9 cellular contexts compared by ENCODE assay signal in genomic region chr3:61381745-61382392, GRCh38.
DNase-seq lines count a peak whose midpoint lies in the region; ATAC-seq and TF ChIP-seq lines count a peak whose summit lies in the region.
"Had no signal": no experiment of that assay in that cellular context is flagged by ENCODE, and none has a peak within 500 bp of the region (broad histone marks: within the 10 kb centered on the region; RNA-seq: fewer than 3 reads in every experiment).

No MANE protein-coding gene starts in this region.

- H3K9me1 ChIP-seq in IMR-90 (ENCODE audit: insufficient read depth, low read length) = no peaks in the 10 kb centered on the region

- no peak overlapping the region for H3K18ac ChIP-seq in IMR-90 (ENCODE audit: low read depth, low read length)

- no peak overlapping the region for H2BK120ac ChIP-seq in IMR-90 (ENCODE audit: low read depth, low read length)

- POLR2A ChIA-PET in IMR-90 (lab: Charles Lee; ENCODE audit: unreplicated experiment) = no interaction called here

- TF ChIP-seq POLR2A in IMR-90 (IDR thresholded peaks at IDR 0.05; ENCODE audit: low read depth, low read length) = no peak
- no peak for TF ChIP-seq POLR2A in spleen (IDR thresholded peaks at IDR 0.05)

- DNase-seq in SIG-M5 treated with dmso at 0.1 percent for 504 hours (lab: John Stamatoyannopoulos, UW; ENCODE audit: unreplicated experiment) (peak; percentile 39), SIG-M5 (lab: John Stamatoyannopoulos, UW) (no peak), IMR-90 (peak; percentile 7), left cardiac atrium (no peak), spleen (no peak), T1000 (lab: John Stamatoyannopoulos, UW) (no peak)

- H2BK20ac ChIP-seq in IMR-90 (ENCODE audit: low read depth, low read length) = no peak overlapping the region

- H3K23ac ChIP-seq in IMR-90 (ENCODE audit: low read depth, low read length) = no peak overlapping the region

- H3K9ac ChIP-seq in IMR-90 (ENCODE audit: low read depth, low read length) = no peak overlapping the region

- no peaks in the 10 kb centered on the region for H3K79me1 ChIP-seq in IMR-90 (ENCODE audit: low read depth in 1 of 2, low read length in 2 of 2)

- no peaks in the 10 kb centered on the region for H3K27me3 ChIP-seq in IMR-90 (ENCODE audit: control insufficient read depth, insufficient read depth, low read length)
- H3K27me3 ChIP-seq in spleen (replicated peaks in 1 of 7) = peaks cover 0 to 7% (median 0%) of the 10 kb centered on the region in 7 donors

- no peak overlapping the region for H3K4ac ChIP-seq in IMR-90 (ENCODE audit: low read depth, low read length)

- H3K9me3 ChIP-seq in IMR-90 (ENCODE audit: control insufficient read depth, insufficient read depth, low read length) = no peaks in the 10 kb centered on the region
- no peaks in the 10 kb centered on the region for H3K9me3 ChIP-seq in spleen

- H3K36me3 ChIP-seq in IMR-90 (ENCODE audit: control insufficient read depth, insufficient read depth, low read length) (no peaks in the 10 kb centered on the region), spleen (no peaks in the 10 kb centered on the region)

- H4K20me1 ChIP-seq in IMR-90 (ENCODE audit: insufficient read depth, low read length) = no peaks in the 10 kb centered on the region

- no peak overlapping the region for H3K56ac ChIP-seq in IMR-90 (ENCODE audit: extremely low read depth, insufficient read depth, low read length)

- H4K91ac ChIP-seq in IMR-90 (ENCODE audit: insufficient read depth, low read depth, low read length) = no peak overlapping the region

- no peak overlapping the region for H2BK15ac ChIP-seq in IMR-90 (ENCODE audit: low read depth, low read length)

- BruUV-seq in IMR-90 (replicated peaks; lab: Mats Ljungman, UMichigan) = no TSS peak

- intact Hi-C loops in IMR-90 (cut with micrococcal nuclease) = loop anchor here (2.0 kb wide), 1 partner anchor 807 kb away; no protein-coding TSS in a partner anchor
- intact Hi-C loops in left cardiac atrium (cut with DNase I) = no loop called here
- intact Hi-C loops in spleen (cut with DNase I; ENCODE audit: low total_unique reads) = no loop called here

- H4K8ac ChIP-seq in IMR-90 (ENCODE audit: low read depth in 2 of 2, low read length in 2 of 2) = no peak overlapping the region

- WGBS in IMR-90 (ENCODE audit: extremely low coverage in 2 of 2, insufficient read length in 1 of 2), 2 experiments = no CpG with 5 or more reads among the region's 7 CpGs
- 65 to 73% (median 68%) methylated on average over 7 of the region's 7 CpGs for WGBS in spleen, 5 donors

- H3K4me1 ChIP-seq in IMR-90 (ENCODE audit: control insufficient read depth, insufficient read depth, low read length) = no peaks in the 10 kb centered on the region
- peaks cover 0 to 3% (median 0%) of the 10 kb centered on the region in 6 donors for H3K4me1 ChIP-seq in spleen

- in situ Hi-C loops in IMR-90 (cut with MboI; ENCODE audit: low sequenced_read_pairs) = no loop called here

- H3K27ac ChIP-seq in IMR-90 (ENCODE audit: insufficient read depth, low read length) (no peak overlapping the region), VCaP (no peak overlapping the region), spleen (no peak overlapping the region)
- H3K27ac ChIP-seq: epithelial cell of prostate had no signal

- no peak overlapping the region for H3K4me2 ChIP-seq in IMR-90 (ENCODE audit: low read depth, low read length)

- no peak overlapping the region for H2AK9ac ChIP-seq in IMR-90 (replicated peaks; ENCODE audit: low read depth, low read length, poor library complexity)

- no peak overlapping the region for H2AK5ac ChIP-seq in IMR-90 (ENCODE audit: low read depth, low read length)

- TF ChIP-seq CTCF in IMR-90 (conservative IDR thresholded peaks at IDR 0.05; ENCODE audit: low read depth, low read length) (peak; percentile 39), VCaP (conservative IDR thresholded peaks at IDR 0.05) (peak; percentile 76), spleen (IDR thresholded peaks at IDR 0.05 in 8 of 11, conservative IDR thresholded peaks at IDR 0.05 in 3 of 11) (peak; percentile 36 to 78 (median 64))

- peak; percentile 35 for TF ChIP-seq RAD21 in IMR-90 (IDR thresholded peaks at IDR 0.05; ENCODE audit: low read length)

- H4K5ac ChIP-seq in IMR-90 (ENCODE audit: low read depth, low read length) = no peak overlapping the region

- no peak overlapping the region for H3K14ac ChIP-seq in IMR-90 (replicated peaks; ENCODE audit: low read depth, low read length)

- dilution Hi-C loops in IMR-90 (cut with HindIII; ENCODE audit: low sequenced_read_pairs, unreplicated experiment) = no loop called here

- H3K4me3 ChIP-seq in IMR-90 (ENCODE audit: insufficient read depth, low read depth, low read length) (no peak overlapping the region), spleen (no peak overlapping the region)

- peak; percentile 88 for ATAC-seq in GM21576 (IDR thresholded peaks at IDR 0.05; ENCODE audit: unreplicated experiment)
- ATAC-seq in IMR-90 (ENCODE audit: low read depth) = no peak
- ATAC-seq in left cardiac atrium = peak; percentile 44 to 64

- no peak overlapping the region for H2BK5ac ChIP-seq in IMR-90 (ENCODE audit: low read depth, low read length, poor library complexity, severe bottlenecking)

- H2AFZ ChIP-seq in IMR-90 (replicated peaks; ENCODE audit: low read length, poor library complexity) = no peak overlapping the region

- CTCF ChIA-PET in IMR-90 (lab: Yijun Ruan, JAX) = interaction anchor here (0.6 to 1.4 kb wide), 2 partner anchors 806 to 1167 kb away, joined by 3 read pairs; no protein-coding TSS in a partner anchor

TF ChIP-seq in IMR-90, 13 proteins besides CTCF, POLR2A, EP300 and RAD21:
- peak; percentile 11; the same call in 1 of the 2 replicates for TF ChIP-seq SMC3 (IDR thresholded peaks at IDR 0.05; ENCODE audit: low read depth, low read length)
- no peak for TF ChIP-seq NFE2L2 (IDR thresholded peaks at IDR 0.05; ENCODE audit: low read depth, low read length)
TF ChIP-seq in IMR-90: peak in this region for 1.

Comparison
In these comparisons a context has a peak if more than half of its experiments do, and no peak if none do; other contexts are left out.
1. DNase-seq: peak in SIG-M5 treated with dmso at 0.1 percent for 504 hours (single experiment) and IMR-90 (single experiment); none in SIG-M5 (single experiment), left cardiac atrium (single experiment), spleen (single experiment) and T1000 (single experiment).
2. Peak in every context shown above with its lines, with median percentiles within 50 percentile points of each other: CTCF ChIP-seq.